Comparison of ENCODE assay signal across 2 cellular contexts in the genomic region with DNA sequence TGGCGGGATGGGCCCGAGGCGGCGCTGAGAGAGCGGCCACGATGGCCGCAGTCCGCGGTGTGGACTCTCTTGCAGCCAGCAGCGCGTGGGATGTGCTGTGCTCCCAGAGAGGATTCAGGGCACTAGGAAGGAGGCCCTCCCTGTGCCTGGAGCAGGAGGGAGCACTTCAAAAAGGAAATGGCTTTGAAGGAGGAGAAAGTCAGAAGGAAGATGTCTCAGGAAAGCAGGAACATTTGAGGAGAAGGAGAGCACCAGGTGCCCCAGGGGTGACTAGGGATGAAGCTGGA.
TF ChIP-seq lines count a peak whose summit lies in the region.

No MANE protein-coding gene starts in this region.

TF ChIP-seq in SK-N-SH, 30 proteins besides CTCF, POLR2A, EP300 and RAD21:
- TF ChIP-seq, protein P1, sequence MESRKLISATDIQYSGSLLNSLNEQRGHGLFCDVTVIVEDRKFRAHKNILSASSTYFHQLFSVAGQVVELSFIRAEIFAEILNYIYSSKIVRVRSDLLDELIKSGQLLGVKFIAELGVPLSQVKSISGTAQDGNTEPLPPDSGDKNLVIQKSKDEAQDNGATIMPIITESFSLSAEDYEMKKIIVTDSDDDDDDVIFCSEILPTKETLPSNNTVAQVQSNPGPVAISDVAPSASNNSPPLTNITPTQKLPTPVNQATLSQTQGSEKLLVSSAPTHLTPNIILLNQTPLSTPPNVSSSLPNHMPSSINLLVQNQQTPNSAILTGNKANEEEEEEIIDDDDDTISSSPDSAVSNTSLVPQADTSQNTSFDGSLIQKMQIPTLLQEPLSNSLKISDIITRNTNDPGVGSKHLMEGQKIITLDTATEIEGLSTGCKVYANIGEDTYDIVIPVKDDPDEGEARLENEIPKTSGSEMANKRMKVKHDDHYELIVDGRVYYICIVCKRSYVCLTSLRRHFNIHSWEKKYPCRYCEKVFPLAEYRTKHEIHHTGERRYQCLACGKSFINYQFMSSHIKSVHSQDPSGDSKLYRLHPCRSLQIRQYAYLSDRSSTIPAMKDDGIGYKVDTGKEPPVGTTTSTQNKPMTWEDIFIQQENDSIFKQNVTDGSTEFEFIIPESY (IDR thresholded peaks at IDR 0.05; ENCODE audit: borderline replicate concordance, low read depth): no peak

TF ChIP-seq in SK-N-SH treated with all-trans-retinoic acid at 6 μM for 48 hours, 23 proteins besides CTCF, POLR2A, EP300 and RAD21:
- no peak for TF ChIP-seq RARB (CRISPR knock-in tag; IDR thresholded peaks at IDR 0.05)
